13 cellular contexts compared by ENCODE assay signal in the genomic region with DNA sequence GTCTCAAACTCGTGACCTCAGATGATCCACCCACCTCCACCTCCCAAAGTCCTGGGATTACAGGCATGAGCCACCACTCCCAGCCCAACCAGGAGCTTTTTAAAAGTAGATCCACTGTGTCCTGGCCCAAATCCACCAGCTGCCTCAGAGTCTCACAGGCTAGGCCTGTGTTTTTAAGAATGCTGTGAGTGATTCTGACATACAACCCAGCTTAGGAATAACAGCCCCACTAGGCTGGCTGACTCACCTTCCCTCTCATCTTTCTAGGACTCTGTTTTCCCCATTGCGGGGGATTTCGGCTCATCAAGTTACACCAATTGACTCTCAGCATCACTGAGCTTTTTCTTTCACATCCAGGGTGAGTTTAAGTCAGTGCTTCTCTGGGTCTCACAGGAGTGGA.
DNase-seq lines count a peak whose midpoint lies in the region; ATAC-seq, FAIRE-seq and TF ChIP-seq lines count a peak whose summit lies in the region.
"Had no signal": no experiment of that assay in that cellular context is flagged by ENCODE, and none has a peak within 500 bp of the region (broad histone marks: within the 10 kb centered on the region; RNA-seq: fewer than 3 reads in every experiment).

No MANE protein-coding gene starts in this region.

- no peaks in the 10 kb centered on the region for H3K27me3 Mint-ChIP-seq in astrocyte (ENCODE audit: low read depth, unreplicated experiment)
- H3K27me3 Mint-ChIP-seq in type B pancreatic cell, result no peaks in the 10 kb centered on the region
- H3K27me3 Mint-ChIP-seq in progenitor cell of endocrine pancreas, result peaks cover 2% of the 10 kb centered on the region
- H3K27me3 Mint-ChIP-seq: activated naive CD8-positive, alpha-beta T cell treated with anti-CD3 and anti-CD28 coated beads for 36 hours had no signal

- TF ChIP-seq POLR2A in HCT116 (IDR thresholded peaks at IDR 0.05; ENCODE audit: borderline replicate concordance, extremely low read depth, insufficient read depth, insufficient read length), result no peak

- H3K79me2 ChIP-seq in HCT116 (ENCODE audit: insufficient read depth, low read length) (no peaks in the 10 kb centered on the region), astrocyte (ENCODE audit: insufficient read depth, low read length) (no peaks in the 10 kb centered on the region)

- H3K9ac ChIP-seq in HCT116 (ENCODE audit: low read length) (no peak overlapping the region), astrocyte (ENCODE audit: low read length) (no peak overlapping the region)
- H3K9ac ChIP-seq: KMS-11 had no signal

- H3K4me2 ChIP-seq in HCT116 (ENCODE audit: low read length) (peak overlapping the region; percentile 1; the same call in 1 of the 2 replicates), astrocyte (ENCODE audit: low read length) (peak overlapping the region; percentile 12)
- H3K4me2 ChIP-seq: KMS-11 had no signal

- H3K4me3 ChIP-seq in HCT116 (replicated peaks in 1 of 2; ENCODE audit: low read depth in 1 of 2, low read length in 2 of 2) (no peak overlapping the region), astrocyte (ENCODE audit: insufficient read depth, low read depth, low read length) (no peak overlapping the region), psoas muscle (no peak overlapping the region)

- RAD21 ChIA-PET in HCT116 (lab: Charles Lee; ENCODE audit: low non-redundant PET in 1 of 2, low total read pairs in 2 of 2, uncharacterized antibody in 2 of 2, unreplicated experiment in 2 of 2), result interaction anchor here in 1 of 2 experiments (0.6 kb wide), 1 partner anchor 13 kb away, joined by 3 read pairs; no protein-coding TSS in a partner anchor

- DNase-seq in HCT116 (ENCODE audit: low read depth, low spot score) (no peak), astrocyte (ENCODE audit: low read depth) (peak; percentile 88), islet precursor cell (peak; percentile 71), type B pancreatic cell (ENCODE audit: extremely low spot score, unreplicated experiment) (no peak), progenitor cell of endocrine pancreas (ENCODE audit: low spot score, unreplicated experiment) (no peak), psoas muscle (no peak)
- DNase-seq: activated naive CD8-positive, alpha-beta T cell treated with anti-CD3 and anti-CD28 coated beads for 36 hours; Calu3; naive B cell; substantia nigra had no signal

- TF ChIP-seq RAD21 in HCT116 (IDR thresholded peaks at IDR 0.05; ENCODE audit: low read depth), result no peak

- H3K36me3 Mint-ChIP-seq in astrocyte (ENCODE audit: low read depth, unreplicated experiment) (no peaks in the 10 kb centered on the region), type B pancreatic cell (no peaks in the 10 kb centered on the region), progenitor cell of endocrine pancreas (ENCODE audit: insufficient read depth) (no peaks in the 10 kb centered on the region)
- H3K36me3 Mint-ChIP-seq: activated naive CD8-positive, alpha-beta T cell treated with anti-CD3 and anti-CD28 coated beads for 36 hours; naive B cell had no signal

- H3K27ac Mint-ChIP-seq in astrocyte (ENCODE audit: unreplicated experiment), result no peak overlapping the region
- no peak overlapping the region for H3K27ac Mint-ChIP-seq in type B pancreatic cell
- H3K27ac Mint-ChIP-seq in progenitor cell of endocrine pancreas, result no peak overlapping the region
- H3K27ac Mint-ChIP-seq: activated naive CD8-positive, alpha-beta T cell treated with anti-CD3 and anti-CD28 coated beads for 36 hours; naive B cell had no signal

- no peak for FAIRE-seq in astrocyte (lab: Jason Lieb, UNC)

- 87 to 88% (median 87%) methylated on average over 3 of the region's 3 CpGs for WGBS in psoas muscle, 3 donors

- POLR2A ChIA-PET in HCT116 (lab: Charles Lee), result interaction anchor here (1.4 kb wide), 1 partner anchor 14 kb away, joined by 5 read pairs; no protein-coding TSS in a partner anchor

- no peaks in the 10 kb centered on the region for H3K9me3 Mint-ChIP-seq in astrocyte (ENCODE audit: unreplicated experiment)
- no peaks in the 10 kb centered on the region for H3K9me3 Mint-ChIP-seq in type B pancreatic cell
- H3K9me3 Mint-ChIP-seq in progenitor cell of endocrine pancreas (ENCODE audit: low read depth), result no peaks in the 10 kb centered on the region
- H3K9me3 Mint-ChIP-seq: activated naive CD8-positive, alpha-beta T cell treated with anti-CD3 and anti-CD28 coated beads for 36 hours had no signal

- peaks cover 46 to 56% of the 10 kb centered on the region in 2 experiments for H3K4me1 ChIP-seq in HCT116 (ENCODE audit: control insufficient read depth in 1 of 2, insufficient read depth in 2 of 2, low read length in 2 of 2)
- peaks cover 31% of the 10 kb centered on the region for H3K4me1 ChIP-seq in astrocyte (ENCODE audit: insufficient read depth, low read length)
- peaks cover 8% of the 10 kb centered on the region for H3K4me1 ChIP-seq in psoas muscle

- CTCF ChIA-PET in HCT116 (lab: Charles Lee), result no interaction called here

- H3K9me2 ChIP-seq in HCT116 (ENCODE audit: insufficient read depth), result no peaks in the 10 kb centered on the region

- ATAC-seq in HCT116 (no peak), GM18858 (IDR thresholded peaks at IDR 0.05; ENCODE audit: unreplicated experiment) (no peak), psoas muscle (no peak)

- no TSS peak for BruUV-seq in HCT116 (replicated peaks; lab: Mats Ljungman, UMichigan)

- H3K4me1 Mint-ChIP-seq in astrocyte (ENCODE audit: low read depth, unreplicated experiment), result peaks cover 46% of the 10 kb centered on the region
- H3K4me1 Mint-ChIP-seq in type B pancreatic cell (ENCODE audit: unreplicated experiment), result peaks cover 31% of the 10 kb centered on the region
- H3K4me1 Mint-ChIP-seq in progenitor cell of endocrine pancreas (ENCODE audit: low read depth), result peaks cover 16% of the 10 kb centered on the region
- H3K4me1 Mint-ChIP-seq: activated naive CD8-positive, alpha-beta T cell treated with anti-CD3 and anti-CD28 coated beads for 36 hours; naive B cell had no signal

- H3K4me3 Mint-ChIP-seq in astrocyte (ENCODE audit: unreplicated experiment), result no peak overlapping the region
- H3K4me3 Mint-ChIP-seq in type B pancreatic cell, result peak overlapping the region; percentile 17
- H3K4me3 Mint-ChIP-seq in progenitor cell of endocrine pancreas (ENCODE audit: low read depth), result no peak overlapping the region
- H3K4me3 Mint-ChIP-seq: activated naive CD8-positive, alpha-beta T cell treated with anti-CD3 and anti-CD28 coated beads for 36 hours; naive B cell had no signal

- no peaks in the 10 kb centered on the region for H3K36me3 ChIP-seq in HCT116 (ENCODE audit: control insufficient read depth in 1 of 2, insufficient read depth in 2 of 2, low read length in 2 of 2)
- no peaks in the 10 kb centered on the region for H3K36me3 ChIP-seq in astrocyte (ENCODE audit: insufficient read depth, low read length)
- no peaks in the 10 kb centered on the region for H3K36me3 ChIP-seq in psoas muscle (ENCODE audit: insufficient read depth in 1 of 2, low read depth in 1 of 2)

- intact Hi-C loops in HCT116 (cut with micrococcal nuclease), result no loop called here
- intact Hi-C loops in psoas muscle (cut with DNase I), result no loop called here

- TF ChIP-seq CTCF in HCT116 (IDR thresholded peaks at IDR 0.05 in 2 of 3, conservative IDR thresholded peaks at IDR 0.05 in 1 of 3; ENCODE audit: borderline replicate concordance in 1 of 3, insufficient read depth in 1 of 3, low read depth in 2 of 3, low read length in 2 of 3) (no peak), astrocyte (IDR thresholded peaks at IDR 0.05; ENCODE audit: insufficient read depth, low read depth, low read length) (no peak), type B pancreatic cell (conservative IDR thresholded peaks at IDR 0.05) (no peak), progenitor cell of endocrine pancreas (IDR thresholded peaks at IDR 0.05; ENCODE audit: unreplicated experiment) (no peak), psoas muscle (IDR thresholded peaks at IDR 0.05) (no peak)

- no peak overlapping the region; the same call in 1 of the 2 replicates for H3K27ac ChIP-seq in HCT116 (ENCODE audit: low read depth, low read length)
- H3K27ac ChIP-seq in astrocyte (ENCODE audit: low read depth, low read length), result peak overlapping the region; percentile 23
- H3K27ac ChIP-seq in psoas muscle, result no peak overlapping the region
- H3K27ac ChIP-seq: KMS-11, VCaP had no signal

- H3K27me3 ChIP-seq in HCT116 (ENCODE audit: insufficient read depth, low read length) (no peaks in the 10 kb centered on the region), astrocyte (ENCODE audit: insufficient read depth, low read length) (no peaks in the 10 kb centered on the region), psoas muscle (ENCODE audit: insufficient read depth in 3 of 3, low read length in 2 of 3) (no peaks in the 10 kb centered on the region)

- H2AFZ ChIP-seq in HCT116 (ENCODE audit: low read depth, low read length, poor library complexity, severe bottlenecking) (peak overlapping the region; percentile 67), astrocyte (ENCODE audit: low read depth, low read length) (no peak overlapping the region)

- H4K20me1 ChIP-seq in HCT116 (ENCODE audit: insufficient read depth) (no peaks in the 10 kb centered on the region), astrocyte (ENCODE audit: insufficient read depth, low read length) (no peaks in the 10 kb centered on the region)

- H3K9me3 ChIP-seq in HCT116 (ENCODE audit: control insufficient read depth in 1 of 2, insufficient read depth in 1 of 2, low read depth in 1 of 2, low read length in 2 of 2), result no peaks in the 10 kb centered on the region
- no peaks in the 10 kb centered on the region for H3K9me3 ChIP-seq in astrocyte (ENCODE audit: insufficient read depth, low read depth, low read length)
- no peaks in the 10 kb centered on the region for H3K9me3 ChIP-seq in psoas muscle

TF ChIP-seq in HCT116, 20 proteins besides CTCF, POLR2A, EP300 and RAD21 (continues in another document):
- TF ChIP-seq JUND (IDR thresholded peaks at IDR 0.05) (no peak), EZH2phosphoT487 (IDR thresholded peaks at IDR 0.05; ENCODE audit: borderline replicate concordance) (no peak), ZFX (IDR thresholded peaks at IDR 0.05) (no peak), POLR2AphosphoS5 (IDR thresholded peaks at IDR 0.05; ENCODE audit: low read depth, low read length) (no peak)
- TF ChIP-seq, protein P1, sequence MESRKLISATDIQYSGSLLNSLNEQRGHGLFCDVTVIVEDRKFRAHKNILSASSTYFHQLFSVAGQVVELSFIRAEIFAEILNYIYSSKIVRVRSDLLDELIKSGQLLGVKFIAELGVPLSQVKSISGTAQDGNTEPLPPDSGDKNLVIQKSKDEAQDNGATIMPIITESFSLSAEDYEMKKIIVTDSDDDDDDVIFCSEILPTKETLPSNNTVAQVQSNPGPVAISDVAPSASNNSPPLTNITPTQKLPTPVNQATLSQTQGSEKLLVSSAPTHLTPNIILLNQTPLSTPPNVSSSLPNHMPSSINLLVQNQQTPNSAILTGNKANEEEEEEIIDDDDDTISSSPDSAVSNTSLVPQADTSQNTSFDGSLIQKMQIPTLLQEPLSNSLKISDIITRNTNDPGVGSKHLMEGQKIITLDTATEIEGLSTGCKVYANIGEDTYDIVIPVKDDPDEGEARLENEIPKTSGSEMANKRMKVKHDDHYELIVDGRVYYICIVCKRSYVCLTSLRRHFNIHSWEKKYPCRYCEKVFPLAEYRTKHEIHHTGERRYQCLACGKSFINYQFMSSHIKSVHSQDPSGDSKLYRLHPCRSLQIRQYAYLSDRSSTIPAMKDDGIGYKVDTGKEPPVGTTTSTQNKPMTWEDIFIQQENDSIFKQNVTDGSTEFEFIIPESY (IDR thresholded peaks at IDR 0.05; ENCODE audit: extremely low read depth, insufficient replicate concordance, low read length), result no peak

Comparison
In these comparisons a context has a peak if more than half of its experiments do, and no peak if none do; other contexts are left out.
1. DNase-seq: peak in astrocyte (single experiment) and islet precursor cell (single experiment); none in HCT116 (single experiment), type B pancreatic cell (single experiment), progenitor cell of endocrine pancreas (single experiment) and psoas muscle (0 of 2).